Comparison of ENCODE assay signal across 16 cellular contexts in genomic region chr17:30524847-30525246, GRCh38. TPM values are rescaled to one million over a fixed set of nuclear protein-coding genes. Genes with fewer than 3 reads are reported as not detected.
DNase-seq lines count a peak whose midpoint lies in the region; ATAC-seq and TF ChIP-seq lines count a peak whose summit lies in the region.
"Had no signal": no experiment of that assay in that cellular context is flagged by ENCODE, and none has a peak within 500 bp of the region (broad histone marks: within the 10 kb centered on the region; RNA-seq: fewer than 3 reads in every experiment).

No MANE protein-coding gene starts in this region.

- H3K9me3 Mint-ChIP-seq in activated CD4-positive, alpha-beta T cell treated with anti-CD3 and anti-CD28 coated beads for 36 hours (ENCODE audit: low read depth) = no peaks in the 10 kb centered on the region
- H3K9me3 Mint-ChIP-seq in effector memory CD8-positive, alpha-beta T cell = no peaks in the 10 kb centered on the region
- H3K9me3 Mint-ChIP-seq: activated CD4-positive, alpha-beta memory T cell treated with anti-CD3 and anti-CD28 coated beads for 36 hours; activated T-cell treated with anti-CD3 and anti-CD28 coated beads, Interleukin-2, amount 50 U/mL, for 72 hours had no signal

- H3K4me1 ChIP-seq in hepatocyte (ENCODE audit: insufficient read depth) (no peaks in the 10 kb centered on the region), psoas muscle (peaks cover 8% of the 10 kb centered on the region)

- H3K27me3 Mint-ChIP-seq in activated CD4-positive, alpha-beta T cell treated with anti-CD3 and anti-CD28 coated beads for 36 hours = no peaks in the 10 kb centered on the region
- no peaks in the 10 kb centered on the region for H3K27me3 Mint-ChIP-seq in effector memory CD8-positive, alpha-beta T cell
- H3K27me3 Mint-ChIP-seq: activated CD4-positive, alpha-beta memory T cell treated with anti-CD3 and anti-CD28 coated beads for 36 hours had no signal

- WGBS in hepatocyte (ENCODE audit: low lambda C conversion rate, missing lambda C conversion rate) = 52% methylated on average over 3 of the region's 3 CpGs
- 20 to 33% (median 28%) methylated on average over 3 of the region's 3 CpGs for WGBS in psoas muscle, 3 donors

- no peak overlapping the region for H3K4me3 Mint-ChIP-seq in activated CD4-positive, alpha-beta T cell treated with anti-CD3 and anti-CD28 coated beads for 36 hours
- no peak overlapping the region for H3K4me3 Mint-ChIP-seq in effector memory CD8-positive, alpha-beta T cell
- H3K4me3 Mint-ChIP-seq: activated CD4-positive, alpha-beta memory T cell treated with anti-CD3 and anti-CD28 coated beads for 36 hours; activated T-cell treated with anti-CD3 and anti-CD28 coated beads, Interleukin-2, amount 50 U/mL, for 72 hours had no signal

- H4K20me1 ChIP-seq in hepatocyte (ENCODE audit: insufficient read depth, poor library complexity, severe bottlenecking) = no peaks in the 10 kb centered on the region

- H3K4me1 Mint-ChIP-seq in activated CD4-positive, alpha-beta T cell treated with anti-CD3 and anti-CD28 coated beads for 36 hours = peaks cover 15% of the 10 kb centered on the region
- no peaks in the 10 kb centered on the region for H3K4me1 Mint-ChIP-seq in effector memory CD8-positive, alpha-beta T cell (ENCODE audit: low read depth in 2 of 2)

- no peaks in the 10 kb centered on the region for H3K36me3 ChIP-seq in hepatocyte (replicated peaks; ENCODE audit: insufficient read depth, low read depth)
- H3K36me3 ChIP-seq in psoas muscle (ENCODE audit: insufficient read depth in 1 of 2, low read depth in 1 of 2) = peaks cover 3 to 34% of the 10 kb centered on the region in 2 donors

- in situ Hi-C loops in astrocyte of the spinal cord (cut with HindIII; ENCODE audit: low sequenced_read_pairs) = no loop called here

- H3K79me2 ChIP-seq in hepatocyte = no peaks in the 10 kb centered on the region

- H3K9me2 ChIP-seq in hepatocyte (replicated peaks; ENCODE audit: insufficient read depth) = no peaks in the 10 kb centered on the region

- POLR2A ChIA-PET in activated CD4-positive, alpha-beta T cell treated with anti-CD3 and anti-CD28 coated beads for 36 hours (lab: Charles Lee) = no interaction called here

- H3K9me3 ChIP-seq in hepatocyte (ENCODE audit: low read depth) (no peaks in the 10 kb centered on the region), psoas muscle (no peaks in the 10 kb centered on the region)
- H3K9me3 ChIP-seq: gastroesophageal sphincter, sigmoid colon, tibial artery had no signal

- no peak for ATAC-seq in activated CD4-positive, alpha-beta T cell treated with anti-CD3 and anti-CD28 coated beads for 36 hours
- peak; percentile 63 to 80 (median 68) for ATAC-seq in psoas muscle
- ATAC-seq in effector memory CD8-positive, alpha-beta T cell (replicated peaks) = no peak
- no peak for ATAC-seq in GM19023 (IDR thresholded peaks at IDR 0.05; ENCODE audit: unreplicated experiment)
- ATAC-seq: activated T-cell treated with anti-CD3 and anti-CD28 coated beads, Interleukin-2, amount 50 U/mL, for 72 hours; gastroesophageal sphincter; K562 had no signal

- no peak overlapping the region for H3K27ac ChIP-seq in hepatocyte
- H3K27ac ChIP-seq in psoas muscle = no peak overlapping the region
- H3K27ac ChIP-seq: tibial artery had no signal

- no peak for TF ChIP-seq CTCF in astrocyte of the spinal cord (IDR thresholded peaks at IDR 0.05; ENCODE audit: low read depth, low read length)
- no peak for TF ChIP-seq CTCF in hepatocyte (IDR thresholded peaks at IDR 0.05; ENCODE audit: poor library complexity)
- no peak for TF ChIP-seq CTCF in psoas muscle (IDR thresholded peaks at IDR 0.05)

- H3K4me2 ChIP-seq in hepatocyte = no peak overlapping the region

- H3K4me3 ChIP-seq in astrocyte of the spinal cord (ENCODE audit: low read depth, low read length) = no peak overlapping the region
- no peak overlapping the region for H3K4me3 ChIP-seq in hepatocyte
- no peak overlapping the region for H3K4me3 ChIP-seq in psoas muscle
- H3K4me3 ChIP-seq: gastroesophageal sphincter, K562, sigmoid colon, tibial artery had no signal

- peaks cover 32% of the 10 kb centered on the region for H3K36me3 Mint-ChIP-seq in activated CD4-positive, alpha-beta T cell treated with anti-CD3 and anti-CD28 coated beads for 36 hours (ENCODE audit: low read depth)
- H3K36me3 Mint-ChIP-seq in effector memory CD8-positive, alpha-beta T cell (ENCODE audit: insufficient read depth) = peaks cover 26% of the 10 kb centered on the region

- H3K27me3 ChIP-seq in hepatocyte (no peaks in the 10 kb centered on the region), psoas muscle (ENCODE audit: insufficient read depth in 3 of 3, low read length in 2 of 3) (no peaks in the 10 kb centered on the region)
- H3K27me3 ChIP-seq: gastroesophageal sphincter, sigmoid colon, tibial artery had no signal

- H2AFZ ChIP-seq in hepatocyte = no peak overlapping the region

- CTCF ChIA-PET in activated CD4-positive, alpha-beta T cell treated with anti-CD3 and anti-CD28 coated beads for 36 hours (lab: Charles Lee) = interaction anchor here (1.1 kb wide), 1 partner anchor 9 kb away, joined by 3 read pairs; no protein-coding TSS in a partner anchor

- intact Hi-C loops in activated CD4-positive, alpha-beta T cell treated with anti-CD3 and anti-CD28 coated beads for 36 hours (cut with DNase I, micrococcal nuclease) = loop anchor here in 1 of 2 experiments (5.0 kb wide), 1 partner anchor 48 kb away; the partner anchor contains the start of gene GOSR1
- intact Hi-C loops in psoas muscle (cut with DNase I) = no loop called here

- peak overlapping the region; percentile 32 for H3K27ac Mint-ChIP-seq in activated CD4-positive, alpha-beta T cell treated with anti-CD3 and anti-CD28 coated beads for 36 hours
- no peak overlapping the region for H3K27ac Mint-ChIP-seq in effector memory CD8-positive, alpha-beta T cell
- H3K27ac Mint-ChIP-seq: activated CD4-positive, alpha-beta memory T cell treated with anti-CD3 and anti-CD28 coated beads for 36 hours had no signal

- DNase-seq in activated CD4-positive, alpha-beta T cell treated with anti-CD3 and anti-CD28 coated beads for 36 hours = no peak
- no peak for DNase-seq in activated CD4-positive, alpha-beta T cell treated with anti-CD3 and anti-CD28 coated beads, Interleukin-2, amount 50 U/mL, for 4 hours
- DNase-seq in astrocyte of the spinal cord (ENCODE audit: low read depth, low spot score) (peak; percentile 16), hepatocyte (ENCODE audit: low spot score) (peak; percentile 32), psoas muscle (no peak)
- DNase-seq in effector memory CD8-positive, alpha-beta T cell = no peak
- no peak for DNase-seq in stimulated activated CD4-positive, alpha-beta T cell treated with anti-CD3 and anti-CD28 coated beads, Interleukin-1b, Interleukin-23, amount 100 ng/mL, for 48 hours
- DNase-seq: 8988T; activated CD4-positive, alpha-beta memory T cell treated with anti-CD3 and anti-CD28 coated beads for 36 hours; activated T-cell treated with anti-CD3 and anti-CD28 coated beads, Interleukin-2, amount 50 U/mL, for 72 hours; NCI-H1092 treated with DMSO at 0.1 percent for 48 hours; sigmoid colon; tibial artery had no signal

RNA-seq across cellular contexts. Expression of gene GOSR1, which starts 47.6 kb away (rescaled TPM):
- total RNA-seq in activated CD4-positive, alpha-beta T cell treated with anti-CD3 and anti-CD28 coated beads for 36 hours = 10 to 100 TPM; 43.5 to 53.0 TPM
- total RNA-seq in hepatocyte = 28.7 and 29.7 TPM in 2 replicates
- polyA plus RNA-seq in hepatocyte = 52.1 and 54.1 TPM in 2 replicates
- 10 to 100 TPM; 26.8 to 38.2 (median 27.2) TPM for total RNA-seq in psoas muscle
- polyA plus RNA-seq in psoas muscle = 10 to 100 TPM in 2 of 3 donors, 1 to 10 TPM in 1; 10.0 to 20.4 (median 13.9) TPM

Comparison
In these comparisons a context has a peak if more than half of its experiments do, and no peak if none do; other contexts are left out.
1. ATAC-seq: peak in psoas muscle (4 of 4); none in activated CD4-positive, alpha-beta T cell treated with anti-CD3 and anti-CD28 coated beads for 36 hours (single experiment), effector memory CD8-positive, alpha-beta T cell (single experiment) and GM19023 (single experiment).
2. DNase-seq: peak in astrocyte of the spinal cord (single experiment) and hepatocyte (single experiment); none in activated CD4-positive, alpha-beta T cell treated with anti-CD3 and anti-CD28 coated beads for 36 hours (single experiment), activated CD4-positive, alpha-beta T cell treated with anti-CD3 and anti-CD28 coated beads, Interleukin-2, amount 50 U/mL, for 4 hours (0 of 2), psoas muscle (0 of 2), effector memory CD8-positive, alpha-beta T cell (0 of 3) and stimulated activated CD4-positive, alpha-beta T cell treated with anti-CD3 and anti-CD28 coated beads, Interleukin-1b, Interleukin-23, amount 100 ng/mL, for 48 hours (single experiment).